Comparison of ENCODE assay signal across 1 cellular context in the genomic region with DNA sequence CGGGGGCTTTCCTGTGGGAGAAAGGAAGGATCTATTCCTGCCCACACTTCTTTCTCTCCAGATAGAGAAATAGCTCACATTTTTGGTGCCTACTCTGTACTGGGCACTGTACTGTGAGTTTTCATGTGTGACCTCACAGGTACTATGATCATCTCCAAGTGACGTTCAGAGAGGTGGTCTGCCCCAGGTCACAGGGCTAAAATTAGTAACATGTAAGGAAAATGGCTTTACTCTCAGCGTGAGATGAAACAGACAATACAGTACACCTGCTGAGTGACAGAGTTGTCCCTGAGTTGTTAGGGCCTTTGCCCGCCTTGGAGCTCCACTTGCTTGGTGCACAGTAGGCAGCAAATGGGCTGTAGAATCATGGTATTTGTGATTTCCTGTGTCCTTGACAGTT.
TF ChIP-seq lines count a peak whose summit lies in the region.

No MANE protein-coding gene starts in this region.

TF ChIP-seq in HEK293, 187 proteins besides CTCF, POLR2A, EP300 and RAD21:
- no peak for TF ChIP-seq REST (tag by site-specific recombination; IDR thresholded peaks at IDR 0.05)
- TF ChIP-seq ZEB2 (tag by site-specific recombination; IDR thresholded peaks at IDR 0.05), result no peak
- no peak for TF ChIP-seq ZNF26 (tag by site-specific recombination; IDR thresholded peaks at IDR 0.05)
- peak; percentile 36; the same call in 1 of the 2 replicates for TF ChIP-seq ZIC2 (tag by site-specific recombination; IDR thresholded peaks at IDR 0.05)
- TF ChIP-seq, protein P1, sequence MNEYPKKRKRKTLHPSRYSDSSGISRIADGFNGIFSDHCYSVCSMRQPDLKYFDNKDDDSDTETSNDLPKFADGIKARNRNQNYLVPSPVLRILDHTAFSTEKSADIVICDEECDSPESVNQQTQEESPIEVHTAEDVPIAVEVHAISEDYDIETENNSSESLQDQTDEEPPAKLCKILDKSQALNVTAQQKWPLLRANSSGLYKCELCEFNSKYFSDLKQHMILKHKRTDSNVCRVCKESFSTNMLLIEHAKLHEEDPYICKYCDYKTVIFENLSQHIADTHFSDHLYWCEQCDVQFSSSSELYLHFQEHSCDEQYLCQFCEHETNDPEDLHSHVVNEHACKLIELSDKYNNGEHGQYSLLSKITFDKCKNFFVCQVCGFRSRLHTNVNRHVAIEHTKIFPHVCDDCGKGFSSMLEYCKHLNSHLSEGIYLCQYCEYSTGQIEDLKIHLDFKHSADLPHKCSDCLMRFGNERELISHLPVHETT (tag by site-specific recombination; IDR thresholded peaks at IDR 0.05), result no peak
- TF ChIP-seq ZNF223 (tag by site-specific recombination; IDR thresholded peaks at IDR 0.05), result no peak
